Comparison of ENCODE assay signal across 16 cellular contexts in genomic region chr2:76867854-76868253, GRCh38.
DNase-seq lines count a peak whose midpoint lies in the region; ATAC-seq and TF ChIP-seq lines count a peak whose summit lies in the region.
"Had no signal": no experiment of that assay in that cellular context is flagged by ENCODE, and none has a peak within 500 bp of the region (broad histone marks: within the 10 kb centered on the region; RNA-seq: fewer than 3 reads in every experiment).

No MANE protein-coding gene starts in this region.

- H3K4me2 ChIP-seq in skeletal muscle satellite cell (ENCODE audit: low read length) = peak overlapping the region; percentile 47

- no peak for TF ChIP-seq CTCF in foreskin keratinocyte (conservative IDR thresholded peaks at IDR 0.05)
- TF ChIP-seq CTCF in nephron progenitor cell (IDR thresholded peaks at IDR 0.05) = no peak

- no peaks in the 10 kb centered on the region for H3K4me1 Mint-ChIP-seq in nephron progenitor cell
- H3K4me1 Mint-ChIP-seq: naive thymus-derived CD4-positive, alpha-beta T cell had no signal

- H3K4me1 ChIP-seq in foreskin keratinocyte = no peaks in the 10 kb centered on the region
- H3K4me1 ChIP-seq in skeletal muscle satellite cell (ENCODE audit: control insufficient read depth, insufficient read depth, low read length) = peaks cover 38% of the 10 kb centered on the region
- H3K4me1 ChIP-seq: heart left ventricle, right lobe of liver had no signal

- DNase-seq in HT1080 (ENCODE audit: low read depth) (peak; percentile 61), astrocyte of the hippocampus (ENCODE audit: low read depth, low spot score) (peak; percentile 42), foreskin keratinocyte (peak; percentile 5 to 57), nephron progenitor cell (no peak), NCI-H1930 (lab: John Stamatoyannopoulos, UW) (no peak), GF-D8 (lab: John Stamatoyannopoulos, UW) (no peak)
- DNase-seq: activated effector memory CD4-positive, alpha-beta T cell treated with Interleukin-2 at 50 U/mL for 16 hours; anterior cingulate cortex; heart left ventricle; naive thymus-derived CD4-positive, alpha-beta T cell; NCI-H1092; right lobe of liver; stimulated activated naive CD4-positive, alpha-beta T cell had no signal

- ATAC-seq in foreskin keratinocyte (peak; percentile 83), HG03280 (IDR thresholded peaks at IDR 0.05; ENCODE audit: unreplicated experiment) (no peak)
- ATAC-seq: naive thymus-derived CD4-positive, alpha-beta T cell; WTC11 had no signal

- no peak overlapping the region for H3K27ac ChIP-seq in foreskin keratinocyte
- H3K27ac ChIP-seq: heart left ventricle, right lobe of liver had no signal

- no peaks in the 10 kb centered on the region for H3K36me3 ChIP-seq in skeletal muscle satellite cell (ENCODE audit: insufficient read depth, low read length)
- H3K36me3 ChIP-seq: heart left ventricle, right lobe of liver had no signal

- H3K9me3 ChIP-seq in skeletal muscle satellite cell (replicated peaks; ENCODE audit: low read length) = no peaks in the 10 kb centered on the region
- H3K9me3 ChIP-seq: heart left ventricle, right lobe of liver had no signal

- H3K9ac ChIP-seq in skeletal muscle satellite cell (ENCODE audit: low read depth, low read length) = peak overlapping the region; percentile 42

- no peaks in the 10 kb centered on the region for H3K9me3 Mint-ChIP-seq in nephron progenitor cell
- H3K9me3 Mint-ChIP-seq: WTC11 had no signal

- H3K4me3 ChIP-seq in skeletal muscle satellite cell (ENCODE audit: low read length) = peak overlapping the region; percentile 15
- H3K4me3 ChIP-seq: heart left ventricle, right lobe of liver had no signal

- no peak overlapping the region for H3K27ac Mint-ChIP-seq in nephron progenitor cell
- H3K27ac Mint-ChIP-seq: naive thymus-derived CD4-positive, alpha-beta T cell had no signal

- no peak overlapping the region for H3K4me3 Mint-ChIP-seq in nephron progenitor cell
- H3K4me3 Mint-ChIP-seq: naive thymus-derived CD4-positive, alpha-beta T cell; WTC11 had no signal

- peaks cover 3% of the 10 kb centered on the region for H3K27me3 Mint-ChIP-seq in nephron progenitor cell (ENCODE audit: low read depth, poor library complexity)
- H3K27me3 Mint-ChIP-seq: naive thymus-derived CD4-positive, alpha-beta T cell had no signal

- H3K36me3 Mint-ChIP-seq in nephron progenitor cell (ENCODE audit: low read depth) = no peaks in the 10 kb centered on the region
- H3K36me3 Mint-ChIP-seq: naive thymus-derived CD4-positive, alpha-beta T cell; WTC11 had no signal

- no peaks in the 10 kb centered on the region for H3K27me3 ChIP-seq in foreskin keratinocyte
- H3K27me3 ChIP-seq in skeletal muscle satellite cell (ENCODE audit: control insufficient read depth, insufficient read depth, low read length) = no peaks in the 10 kb centered on the region
- H3K27me3 ChIP-seq: heart left ventricle, right lobe of liver had no signal

Comparison
In these comparisons a context has a peak if more than half of its experiments do, and no peak if none do; other contexts are left out.
1. DNase-seq: peak in HT1080 (single experiment), astrocyte of the hippocampus (single experiment) and foreskin keratinocyte (2 of 2); none in nephron progenitor cell (single experiment), NCI-H1930 (0 of 2) and GF-D8 (single experiment).